Comparison of ENCODE assay signal across 2 cellular contexts in genomic region chr1:154231112-154231511, GRCh38.
TF ChIP-seq lines count a peak whose summit lies in the region.

No MANE protein-coding gene starts in this region.

TF ChIP-seq in HEK293, 187 proteins besides CTCF, POLR2A, EP300 and RAD21:
- TF ChIP-seq SCRT1 (tag by site-specific recombination; IDR thresholded peaks at IDR 0.05; ENCODE audit: borderline replicate concordance) (peak; percentile 96), SCRT2 (tag by site-specific recombination; IDR thresholded peaks at IDR 0.05) (peak; percentile 78)

TF ChIP-seq in HepG2, 621 proteins besides CTCF, POLR2A, EP300 and RAD21:
- peak; percentile 56 for TF ChIP-seq RBFOX2 (IDR thresholded peaks at IDR 0.05; ENCODE audit: low read depth, low read length)
